Comparison of ENCODE assay signal across 28 cellular contexts in the genomic region with DNA sequence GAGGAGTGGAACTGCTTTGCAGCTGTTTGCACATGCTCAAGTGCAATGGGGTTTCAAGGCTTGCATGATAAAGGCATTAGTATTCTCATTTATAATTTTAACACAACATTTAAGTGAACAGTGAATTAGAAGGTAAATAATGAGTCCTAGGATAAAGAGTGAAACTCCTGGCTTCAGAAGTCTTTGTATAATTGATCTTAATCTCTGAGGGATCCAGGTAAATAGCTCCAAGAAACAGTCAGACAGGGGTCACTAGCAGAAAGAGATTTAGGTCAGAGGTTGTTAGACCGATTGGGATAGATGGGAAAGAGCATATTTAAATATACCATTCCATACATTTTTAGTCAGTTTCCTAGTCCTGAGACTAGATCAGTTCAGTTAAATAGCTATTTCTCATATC.
"Had no signal": no experiment of that assay in that cellular context is flagged by ENCODE, and none has a peak within 500 bp of the region (broad histone marks: within the 10 kb centered on the region; RNA-seq: fewer than 3 reads in every experiment).

No MANE protein-coding gene starts in this region.

- H3K36me3 Mint-ChIP-seq: activated CD4-positive, alpha-beta memory T cell treated with anti-CD3 and anti-CD28 coated beads for 36 hours; activated CD8-positive, alpha-beta memory T cell treated with anti-CD3 and anti-CD28 coated beads, Interleukin-2, amount 10 ng/mL, durations not matched to agents 7 days and 5 days; activated naive CD4-positive, alpha-beta T cell treated with anti-CD3 and anti-CD28 coated beads, Interleukin-2, amount 10 ng/mL, durations not matched to agents 7 days and 5 days; activated naive CD8-positive, alpha-beta T cell; brain had no signal

- DNase-seq: activated B cell treated with CpG ODN at 0.5 μM for 24 hours; activated CD4-positive, alpha-beta memory T cell treated with anti-CD3 and anti-CD28 coated beads for 36 hours; activated CD4-positive, alpha-beta T cell treated with anti-CD3 and anti-CD28 coated beads for 4 hours; activated CD4-positive, alpha-beta T cell treated with anti-CD3 and anti-CD28 coated beads, Interleukin-2, amount 50 U/mL, for 1 hour; activated CD4-positive, CD25-positive, alpha-beta regulatory T cell treated with anti-CD3 and anti-CD28 coated beads, Interleukin-2, amount 50 U/mL, for 72 hours; activated CD8-positive, alpha-beta memory T cell treated with anti-CD3 and anti-CD28 coated beads for 24 hours; activated CD8-positive, alpha-beta memory T cell treated with anti-CD3 and anti-CD28 coated beads, Interleukin-2, amount 10 ng/mL, durations not matched to agents 7 days and 5 days; activated CD8-positive, alpha-beta memory T cell treated with anti-CD3 and anti-CD28 coated beads, Interleukin-2, amount 50 U/mL, for 48 hours; activated effector memory CD4-positive, alpha-beta T cell treated with Interleukin-2 at 50 U/mL for 16 hours; activated naive CD4-positive, alpha-beta T cell treated with anti-CD3 and anti-CD28 coated beads, Interleukin-2, amount 10 ng/mL, durations not matched to agents 7 days and 5 days; activated naive CD8-positive, alpha-beta T cell treated with anti-CD3 and anti-CD28 coated beads, Interleukin-2, amount 50 U/mL, for 24 hours; activated T-cell treated with anti-CD3 and anti-CD28 coated beads, Interleukin-2, amount 50 U/mL, for 48 hours; anterior cingulate cortex; caudate nucleus; MG63; MV-4-11; NCI-H1092; NCI-H1436 treated with DMSO at 0.1 percent for 48 hours; NCI-H1694 treated with DMSO at 0.1 percent for 48 hours; NCI-H2029; NCI-H345; NCI-H524 treated with DMSO at 0.1 percent for 48 hours; PC-3; Right ventricle myocardium superior; SW 1271; T-helper 1 cell had no signal

- H3K27me3 ChIP-seq: MG63 had no signal

- H3K27me3 Mint-ChIP-seq: activated B cell treated with CpG ODN at 0.5 μM for 24 hours; activated CD4-positive, alpha-beta memory T cell treated with anti-CD3 and anti-CD28 coated beads for 36 hours; activated naive CD4-positive, alpha-beta T cell treated with anti-CD3 and anti-CD28 coated beads, Interleukin-2, amount 10 ng/mL, durations not matched to agents 7 days and 5 days; activated naive CD8-positive, alpha-beta T cell; activated naive CD8-positive, alpha-beta T cell treated with anti-CD3 and anti-CD28 coated beads, Interleukin-2, amount 50 U/mL, for 24 hours had no signal

- H3K9me3 ChIP-seq: MG63 had no signal

- H3K27ac Mint-ChIP-seq: activated CD4-positive, alpha-beta memory T cell treated with anti-CD3 and anti-CD28 coated beads for 36 hours; activated CD8-positive, alpha-beta memory T cell treated with anti-CD3 and anti-CD28 coated beads, Interleukin-2, amount 10 ng/mL, durations not matched to agents 7 days and 5 days; activated naive CD4-positive, alpha-beta T cell treated with anti-CD3 and anti-CD28 coated beads, Interleukin-2, amount 10 ng/mL, durations not matched to agents 7 days and 5 days; activated naive CD8-positive, alpha-beta T cell; activated naive CD8-positive, alpha-beta T cell treated with anti-CD3 and anti-CD28 coated beads, Interleukin-2, amount 50 U/mL, for 24 hours; brain had no signal

- H3K36me3 ChIP-seq: MG63 had no signal

- H3K4me1 Mint-ChIP-seq: brain had no signal

- H3K4me3 ChIP-seq: MG63 had no signal

- H3K4me3 Mint-ChIP-seq: activated B cell treated with CpG ODN at 0.5 μM for 24 hours; activated CD4-positive, alpha-beta memory T cell treated with anti-CD3 and anti-CD28 coated beads for 36 hours; activated CD8-positive, alpha-beta memory T cell treated with anti-CD3 and anti-CD28 coated beads, Interleukin-2, amount 10 ng/mL, durations not matched to agents 7 days and 5 days; activated naive CD4-positive, alpha-beta T cell treated with anti-CD3 and anti-CD28 coated beads, Interleukin-2, amount 10 ng/mL, durations not matched to agents 7 days and 5 days; activated naive CD8-positive, alpha-beta T cell; activated naive CD8-positive, alpha-beta T cell treated with anti-CD3 and anti-CD28 coated beads, Interleukin-2, amount 50 U/mL, for 24 hours; brain had no signal

- ATAC-seq: activated CD8-positive, alpha-beta memory T cell treated with anti-CD3 and anti-CD28 coated beads, Interleukin-2, amount 10 ng/mL, durations not matched to agents 7 days and 5 days; activated naive CD8-positive, alpha-beta T cell treated with anti-CD3 and anti-CD28 coated beads, Interleukin-2, amount 50 U/mL, for 24 hours; PC-3 had no signal

- H3K9me3 Mint-ChIP-seq: activated CD4-positive, alpha-beta memory T cell treated with anti-CD3 and anti-CD28 coated beads for 36 hours; activated naive CD4-positive, alpha-beta T cell treated with anti-CD3 and anti-CD28 coated beads, Interleukin-2, amount 10 ng/mL, durations not matched to agents 7 days and 5 days; activated naive CD8-positive, alpha-beta T cell treated with anti-CD3 and anti-CD28 coated beads, Interleukin-2, amount 50 U/mL, for 24 hours; brain had no signal
